In genomic region chr17:43030137-43030767, GRCh38 we compare ENCODE assay signal across 1 cellular context.
TF ChIP-seq lines count a peak whose summit lies in the region.

No MANE protein-coding gene starts in this region.

TF ChIP-seq in K562, 482 proteins besides CTCF, POLR2A, EP300 and RAD21:
- TF ChIP-seq CC2D1A (IDR thresholded peaks at IDR 0.05) = no peak
- TF ChIP-seq TSC22D4 (tag; IDR thresholded peaks at IDR 0.05) = no peak
- no peak for TF ChIP-seq ZNF76 (CRISPR knock-in tag; IDR thresholded peaks at IDR 0.05; ENCODE audit: borderline replicate concordance)
- no peak for TF ChIP-seq ARID3B (CRISPR knock-in tag; IDR thresholded peaks at IDR 0.05; ENCODE audit: borderline replicate concordance)
- TF ChIP-seq MITF (IDR thresholded peaks at IDR 0.05) = no peak
- no peak for TF ChIP-seq TRIM28 (IDR thresholded peaks at IDR 0.05)
- TF ChIP-seq PTRF (tag; IDR thresholded peaks at IDR 0.05) = no peak
- no peak for TF ChIP-seq KLF1 (tag; IDR thresholded peaks at IDR 0.05)
- no peak for TF ChIP-seq CHD7 (IDR thresholded peaks at IDR 0.05; ENCODE audit: low read depth, low read length)
- TF ChIP-seq CBFA2T3 (IDR thresholded peaks at IDR 0.05) = no peak
- no peak for TF ChIP-seq TRIM25 (IDR thresholded peaks at IDR 0.05; ENCODE audit: borderline replicate concordance)
- no peak for TF ChIP-seq TBP (optimal IDR thresholded peaks at IDR 0.05; ENCODE audit: low read depth, low read length)
- TF ChIP-seq THRA (IDR thresholded peaks at IDR 0.05) = no peak
- no peak for TF ChIP-seq PRPF4 (IDR thresholded peaks at IDR 0.05; ENCODE audit: insufficient read depth, low read depth, low read length, poor library complexity, severe bottlenecking)
- TF ChIP-seq PHTF2 (CRISPR knock-in tag; IDR thresholded peaks at IDR 0.05) = no peak
- no peak for TF ChIP-seq CHD1 (IDR thresholded peaks at IDR 0.05; ENCODE audit: low read length)
